ENCODE assay signal across 8 cellular contexts in the genomic region with DNA sequence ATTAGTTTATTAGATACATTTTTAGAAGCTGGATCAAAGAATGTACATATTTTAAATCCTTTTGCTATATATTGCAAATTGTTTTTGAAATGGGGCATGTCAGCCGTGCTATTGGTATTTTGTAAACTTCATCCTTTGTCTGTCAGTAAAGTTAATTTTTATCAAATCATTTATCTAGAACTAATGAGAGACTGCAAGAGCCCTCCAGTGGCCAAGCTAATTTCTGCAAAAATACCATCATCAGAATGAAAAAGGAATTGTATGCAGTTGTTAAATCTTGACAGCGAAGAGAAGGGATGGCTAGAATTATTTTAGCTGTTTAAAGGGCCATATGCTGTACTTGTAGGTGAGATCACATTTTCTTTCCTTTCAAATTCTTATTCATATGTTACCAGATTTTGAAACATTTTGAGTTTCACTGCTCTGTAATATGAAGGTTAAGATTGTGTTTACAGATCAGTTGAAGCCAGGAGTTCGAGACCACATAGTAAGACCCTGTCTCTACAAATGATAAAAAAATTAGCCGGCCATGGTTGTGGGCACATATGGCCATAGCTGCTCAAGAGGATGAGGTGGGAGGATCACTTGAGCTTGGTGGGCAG. TPM values are rescaled to one million over a fixed set of nuclear protein-coding genes. Genes with fewer than 3 reads are reported as not detected.
DNase-seq lines count a peak whose midpoint lies in the region; ATAC-seq, FAIRE-seq and TF ChIP-seq lines count a peak whose summit lies in the region.

No MANE protein-coding gene starts in this region.

- H3K79me2 ChIP-seq in endothelial cell of umbilical vein (ENCODE audit: control insufficient read depth, insufficient read depth, low read length), result no peaks in the 10 kb centered on the region

- H3K9me1 ChIP-seq in endothelial cell of umbilical vein (replicated peaks; ENCODE audit: control insufficient read depth, extremely low read depth, insufficient read depth, low read length), result no peaks in the 10 kb centered on the region

- H3K4me3 ChIP-seq in endothelial cell of umbilical vein (replicated peaks in 1 of 3; ENCODE audit: insufficient read depth in 1 of 3, low read depth in 1 of 3, low read length in 3 of 3), result no peak overlapping the region
- no peak overlapping the region for H3K4me3 ChIP-seq in small intestine (ENCODE audit: low read depth in 1 of 2, low read length in 2 of 2)

- H3K27ac ChIP-seq in endothelial cell of umbilical vein (ENCODE audit: insufficient read depth, low read depth, low read length) (no peak overlapping the region), small intestine (ENCODE audit: low read depth in 1 of 2, low read length in 1 of 2) (no peak overlapping the region)

- no peaks in the 10 kb centered on the region for H3K9me3 ChIP-seq in endothelial cell of umbilical vein (replicated peaks; ENCODE audit: control insufficient read depth, insufficient read depth, low read length)
- no peaks in the 10 kb centered on the region for H3K9me3 ChIP-seq in small intestine (ENCODE audit: control insufficient read depth, low read depth)

- H3K4me1 ChIP-seq in endothelial cell of umbilical vein (ENCODE audit: control insufficient read depth, extremely low read depth, insufficient read depth, low read length) (no peaks in the 10 kb centered on the region), small intestine (ENCODE audit: control insufficient read depth in 2 of 2, insufficient read depth in 1 of 2, low read depth in 1 of 2, low read length in 1 of 2) (no peaks in the 10 kb centered on the region)

- POLR2A ChIA-PET in endothelial cell of umbilical vein (lab: Charles Lee), result interaction anchor here (0.6 kb wide), 1 partner anchor 230 kb away, joined by 6 read pairs; no protein-coding TSS in a partner anchor

- H3K27me3 ChIP-seq in endothelial cell of umbilical vein (ENCODE audit: control insufficient read depth in 2 of 2, insufficient read depth in 2 of 2, low read length in 2 of 2) (no peaks in the 10 kb centered on the region), small intestine (ENCODE audit: control insufficient read depth in 2 of 2, insufficient read depth in 2 of 2, low read length in 2 of 2) (no peaks in the 10 kb centered on the region)

- dilution Hi-C loops in endothelial cell of umbilical vein (cut with MboI; ENCODE audit: extremely low pct_ligation_motif_present, low sequenced_read_pairs), result no loop called here

- no TSS peak for BruUV-seq in endothelial cell of umbilical vein (replicated peaks; lab: Mats Ljungman, UMichigan)

- H3K4me2 ChIP-seq in endothelial cell of umbilical vein (ENCODE audit: insufficient read depth, low read length), result no peak overlapping the region

- H3K36me3 ChIP-seq in endothelial cell of umbilical vein (ENCODE audit: control insufficient read depth in 2 of 2, extremely low read depth in 1 of 2, insufficient read depth in 2 of 2, low read length in 2 of 2) (peaks cover 0 to 3% of the 10 kb centered on the region in 2 experiments), small intestine (ENCODE audit: control insufficient read depth in 2 of 2, insufficient read depth in 2 of 2, low read length in 2 of 2) (no peaks in the 10 kb centered on the region)

- TF ChIP-seq POLR2A in endothelial cell of umbilical vein (IDR thresholded peaks at IDR 0.05; ENCODE audit: low read depth, low read length) (no peak), GM18505 (IDR thresholded peaks at IDR 0.05; ENCODE audit: borderline replicate concordance, extremely low read depth, insufficient read depth, insufficient read length) (no peak)

- FAIRE-seq in endothelial cell of umbilical vein (lab: Jason Lieb, UNC), result peak; percentile 57
- no peak for FAIRE-seq in small intestine (lab: Jason Lieb, UNC)

- intact Hi-C loops in endothelial cell of umbilical vein (cut with micrococcal nuclease), result loop anchor here (1.0 to 5.0 kb wide), 3 partner anchors 100 to 457 kb away; no protein-coding TSS in a partner anchor

- peak; percentile 17 for DNase-seq in SKM-1 treated with dmso at 0.1 percent for 144 hours (lab: John Stamatoyannopoulos, UW; ENCODE audit: unreplicated experiment)
- DNase-seq in SKM-1 (lab: John Stamatoyannopoulos, UW; ENCODE audit: unreplicated experiment), result no peak
- DNase-seq in NCI-H69 (lab: John Stamatoyannopoulos, UW), result peak; percentile 68
- DNase-seq in endothelial cell of umbilical vein (ENCODE audit: low read depth, low spot score), result peak; percentile 50
- peak; percentile 54 for DNase-seq in small intestine
- DNase-seq in ecto neural progenitor cell (ENCODE audit: low spot score), result no peak
- DNase-seq in GM19238 (ENCODE audit: insufficient read length, low spot score), result no peak

- WGBS in small intestine, 3 donors, result 41 to 62% (median 47%) methylated on average over 4 of the region's 4 CpGs

- TF ChIP-seq CTCF in endothelial cell of umbilical vein (IDR thresholded peaks at IDR 0.05; ENCODE audit: extremely low read depth in 1 of 2, insufficient read depth in 1 of 2, low read depth in 1 of 2, low read length in 2 of 2), result peak; percentile 42 to 44

- CTCF ChIA-PET in endothelial cell of umbilical vein (lab: Charles Lee), result interaction anchor here (0.7 to 11.4 kb wide), 16 partner anchors 12 to 443 kb away, joined by 3 to 525 read pairs (median 4); no protein-coding TSS in a partner anchor

- no peak overlapping the region for H2AFZ ChIP-seq in endothelial cell of umbilical vein (ENCODE audit: low read depth, low read length)

- H4K20me1 ChIP-seq in endothelial cell of umbilical vein (replicated peaks; ENCODE audit: control insufficient read depth, extremely low read depth, insufficient read depth, low read length), result no peaks in the 10 kb centered on the region

- no peak overlapping the region for H3K9ac ChIP-seq in endothelial cell of umbilical vein (replicated peaks; ENCODE audit: extremely low read depth, insufficient read depth, low read length)

- no peak for ATAC-seq in GM18505 (IDR thresholded peaks at IDR 0.05; ENCODE audit: unreplicated experiment)

TF ChIP-seq in endothelial cell of umbilical vein, 7 proteins besides CTCF, POLR2A, EP300 and RAD21:
- TF ChIP-seq GATA2 (IDR thresholded peaks at IDR 0.05; ENCODE audit: insufficient read depth, insufficient read length, low read depth, low read length), result peak; percentile 43
- no peak for TF ChIP-seq EZH2 (IDR thresholded peaks at IDR 0.05; ENCODE audit: borderline replicate concordance, low read depth, low read length, severe bottlenecking)

RNA-seq across cellular contexts. Expression of a gene that starts 8.1 kb away (rescaled TPM):
- total RNA-seq in endothelial cell of umbilical vein, result 344 and 395 TPM in 2 replicates
- 147 and 178 TPM in 2 replicates for polyA plus RNA-seq in endothelial cell of umbilical vein
- polyA plus RNA-seq in endothelial cell of umbilical vein (2011; cell fraction: cytosol; rRNA removed), result 142 and 185 TPM in 2 replicates
- polyA plus RNA-seq in endothelial cell of umbilical vein (2011; cell fraction: nucleus; rRNA removed), result 63.2 and 65.1 TPM in 2 replicates
- 84.8 and 369 TPM in 2 replicates for polyA plus RNA-seq in endothelial cell of umbilical vein (2012)
- polyA minus RNA-seq in endothelial cell of umbilical vein, result 90.8 and 139 TPM in 2 replicates
- not detected for polyA minus RNA-seq in endothelial cell of umbilical vein (2011; cell fraction: cytosol; rRNA and poly(A)+ RNA removed)
- polyA minus RNA-seq in endothelial cell of umbilical vein (2011; cell fraction: nucleus; rRNA and poly(A)+ RNA removed), result 35.4 and 38.8 TPM in 2 replicates
- 1 to 10 TPM in 1 of 3 donors, under 1 TPM in 2; 0.45 to 6.5 (median 0.54) TPM for polyA plus RNA-seq in small intestine

RNA-seq across cellular contexts. Expression of a gene that starts 53.0 kb away (rescaled TPM):
- total RNA-seq in endothelial cell of umbilical vein, result 135 and 149 TPM in 2 replicates
- polyA plus RNA-seq in endothelial cell of umbilical vein, result 13.2 and 18.4 TPM in 2 replicates
- 20.2 and 22.9 TPM in 2 replicates for polyA plus RNA-seq in endothelial cell of umbilical vein (2011; cell fraction: cytosol; rRNA removed)
- 69.3 and 85.9 TPM in 2 replicates for polyA plus RNA-seq in endothelial cell of umbilical vein (2011; cell fraction: nucleus; rRNA removed)
- 83.5 and 84.7 TPM in 2 replicates for polyA plus RNA-seq in endothelial cell of umbilical vein (2012)
- polyA minus RNA-seq in endothelial cell of umbilical vein, result 159 and 171 TPM in 2 replicates
- polyA minus RNA-seq in endothelial cell of umbilical vein (2011; cell fraction: cytosol; rRNA and poly(A)+ RNA removed), result 65.2 TPM
- 125 and 167 TPM in 2 replicates for polyA minus RNA-seq in endothelial cell of umbilical vein (2011; cell fraction: nucleus; rRNA and poly(A)+ RNA removed)
- polyA plus RNA-seq in small intestine, result 10 to 100 TPM; 10.6 to 18.1 (median 15.1) TPM

Comparison
In these comparisons a context has a peak if more than half of its experiments do, and no peak if none do; other contexts are left out.
1. DNase-seq: peak in SKM-1 treated with dmso at 0.1 percent for 144 hours (single experiment), NCI-H69 (single experiment), endothelial cell of umbilical vein (single experiment) and small intestine (single experiment); none in SKM-1 (single experiment), ecto neural progenitor cell (single experiment) and GM19238 (single experiment).
2. RNA of a gene that starts 8.1 kb away (polyA plus RNA-seq): 63.2 to 369 TPM in endothelial cell of umbilical vein; 0.45 to 6.5 TPM in small intestine; every median in the first group is over 4 times any median in the second.